1 cellular context compared by ENCODE assay signal in genomic region chr2:137221797-137222492, GRCh38.
TF ChIP-seq lines count a peak whose summit lies in the region.

No MANE protein-coding gene starts in this region.

TF ChIP-seq in GM12878, 131 proteins besides CTCF, POLR2A, EP300 and RAD21 (continued from another document):
- TF ChIP-seq ZBTB40 (IDR thresholded peaks at IDR 0.05; ENCODE audit: borderline replicate concordance) (no peak), TBL1XR1 (IDR thresholded peaks at IDR 0.05; ENCODE audit: low read depth, low read length) (no peak), CHD1 (IDR thresholded peaks at IDR 0.05; ENCODE audit: low read depth, low read length) (no peak), LARP7 (IDR thresholded peaks at IDR 0.05) (no peak), ZBTB33 (IDR thresholded peaks at IDR 0.05) (no peak), ATF7 (IDR thresholded peaks at IDR 0.05; ENCODE audit: low read depth) (peak; percentile 82), MTA2 (IDR thresholded peaks at IDR 0.05; ENCODE audit: low read depth) (peak; percentile 77), EED (IDR thresholded peaks at IDR 0.05; ENCODE audit: low read depth) (no peak), IRF5 (IDR thresholded peaks at IDR 0.05; ENCODE audit: borderline replicate concordance) (no peak), IKZF1 (conservative IDR thresholded peaks at IDR 0.05) (peak; percentile 38; the same call in 1 of the 2 replicates), ZNF207 (IDR thresholded peaks at IDR 0.05; ENCODE audit: borderline replicate concordance) (no peak), IRF3 (IDR thresholded peaks at IDR 0.05) (no peak), JUNB (IDR thresholded peaks at IDR 0.05) (peak; percentile 73), BCL3 (IDR thresholded peaks at IDR 0.05; ENCODE audit: borderline replicate concordance, insufficient read depth, low read depth, low read length, poor library complexity, severe bottlenecking) (no peak), IKZF2 (IDR thresholded peaks at IDR 0.05) (peak; percentile 53 to 57; a peak in 3 of 4 replicates), RFX5 (IDR thresholded peaks at IDR 0.05; ENCODE audit: low read depth, low read length) (no peak), ZNF687 (IDR thresholded peaks at IDR 0.05) (no peak), SPI1 (IDR thresholded peaks at IDR 0.05; ENCODE audit: borderline replicate concordance, insufficient read depth, low read depth, low read length) (peak; percentile 58; the same call in 1 of the 2 replicates), NFIC (IDR thresholded peaks at IDR 0.05; ENCODE audit: low read depth, low read length) (peak; percentile 54; the same call in 1 of the 2 replicates), CREB1 (IDR thresholded peaks at IDR 0.05; ENCODE audit: low read depth) (no peak), PRDM15 (CRISPR knock-in tag; IDR thresholded peaks at IDR 0.05) (no peak)
